In the genomic region with DNA sequence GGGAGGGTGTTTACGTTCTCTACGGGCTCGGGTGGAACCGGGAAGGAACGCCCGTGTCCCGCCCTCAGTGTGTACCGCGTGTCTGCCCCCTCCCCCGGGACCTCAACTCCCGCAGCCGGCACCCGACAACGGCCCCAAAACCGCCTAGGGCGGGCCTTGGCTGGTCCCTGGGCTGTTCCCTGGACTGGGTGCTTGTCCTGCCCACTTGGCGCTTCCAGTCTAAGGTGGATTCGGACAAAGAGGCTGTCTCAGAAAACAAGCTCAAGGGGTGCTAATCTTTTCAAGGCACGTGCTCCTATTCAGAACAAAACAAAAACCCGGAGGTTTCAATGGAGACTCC, we compare ENCODE assay signal across 1 cellular context.
A peak's percentile ranks its signal among the peaks of the same experiment; 100 is the strongest.
TF ChIP-seq lines count a peak whose summit lies in the region.

No MANE protein-coding gene starts in this region.

TF ChIP-seq in K562, 482 proteins besides CTCF, POLR2A, EP300 and RAD21 (continued from another document and continues in another):
- TF ChIP-seq, protein P1, sequence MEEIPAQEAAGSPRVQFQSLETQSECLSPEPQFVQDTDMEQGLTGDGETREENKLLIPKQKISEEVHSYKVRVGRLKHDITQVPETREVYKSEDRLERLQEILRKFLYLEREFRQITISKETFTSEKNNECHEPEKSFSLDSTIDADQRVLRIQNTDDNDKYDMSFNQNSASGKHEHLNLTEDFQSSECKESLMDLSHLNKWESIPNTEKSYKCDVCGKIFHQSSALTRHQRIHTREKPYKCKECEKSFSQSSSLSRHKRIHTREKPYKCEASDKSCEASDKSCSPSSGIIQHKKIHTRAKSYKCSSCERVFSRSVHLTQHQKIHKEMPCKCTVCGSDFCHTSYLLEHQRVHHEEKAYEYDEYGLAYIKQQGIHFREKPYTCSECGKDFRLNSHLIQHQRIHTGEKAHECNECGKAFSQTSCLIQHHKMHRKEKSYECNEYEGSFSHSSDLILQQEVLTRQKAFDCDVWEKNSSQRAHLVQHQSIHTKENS (CRISPR knock-in tag; IDR thresholded peaks at IDR 0.05): no peak
- TF ChIP-seq CBX3 (IDR thresholded peaks at IDR 0.05; ENCODE audit: borderline replicate concordance in 1 of 2, low read length in 2 of 2): peak in 1 of 2 experiments; percentile 92; a peak in 2 of 3 replicates
- no peak for TF ChIP-seq STAT5A (IDR thresholded peaks at IDR 0.05; ENCODE audit: borderline replicate concordance, low read length)
- no peak for TF ChIP-seq ETV6 (IDR thresholded peaks at IDR 0.05; ENCODE audit: borderline replicate concordance in 1 of 2, low read depth in 2 of 2, low read length in 1 of 2)
- no peak for TF ChIP-seq ETV6 (CRISPR knock-in tag; IDR thresholded peaks at IDR 0.05; ENCODE audit: borderline replicate concordance)
- no peak for TF ChIP-seq KLF6 (CRISPR knock-in tag; IDR thresholded peaks at IDR 0.05; ENCODE audit: borderline replicate concordance)
- TF ChIP-seq, protein P2, sequence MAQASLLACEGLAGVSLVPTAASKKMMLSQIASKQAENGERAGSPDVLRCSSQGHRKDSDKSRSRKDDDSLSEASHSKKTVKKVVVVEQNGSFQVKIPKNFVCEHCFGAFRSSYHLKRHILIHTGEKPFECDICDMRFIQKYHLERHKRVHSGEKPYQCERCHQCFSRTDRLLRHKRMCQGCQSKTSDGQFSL (CRISPR knock-in tag; IDR thresholded peaks at IDR 0.05): peak; percentile 86
- TF ChIP-seq, protein P2 (tag; IDR thresholded peaks at IDR 0.05): no peak; a peak in 1 of 4 replicates
- TF ChIP-seq, protein P3, sequence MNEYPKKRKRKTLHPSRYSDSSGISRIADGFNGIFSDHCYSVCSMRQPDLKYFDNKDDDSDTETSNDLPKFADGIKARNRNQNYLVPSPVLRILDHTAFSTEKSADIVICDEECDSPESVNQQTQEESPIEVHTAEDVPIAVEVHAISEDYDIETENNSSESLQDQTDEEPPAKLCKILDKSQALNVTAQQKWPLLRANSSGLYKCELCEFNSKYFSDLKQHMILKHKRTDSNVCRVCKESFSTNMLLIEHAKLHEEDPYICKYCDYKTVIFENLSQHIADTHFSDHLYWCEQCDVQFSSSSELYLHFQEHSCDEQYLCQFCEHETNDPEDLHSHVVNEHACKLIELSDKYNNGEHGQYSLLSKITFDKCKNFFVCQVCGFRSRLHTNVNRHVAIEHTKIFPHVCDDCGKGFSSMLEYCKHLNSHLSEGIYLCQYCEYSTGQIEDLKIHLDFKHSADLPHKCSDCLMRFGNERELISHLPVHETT (CRISPR knock-in tag; conservative IDR thresholded peaks at IDR 0.05 in 1 of 2, IDR thresholded peaks at IDR 0.05 in 1 of 2): peak in 1 of 2 experiments; percentile 59; a peak in 1 of 4 replicates
- TF ChIP-seq NFYB (IDR thresholded peaks at IDR 0.05; ENCODE audit: extremely low read depth, insufficient read length): no peak
- no peak for TF ChIP-seq NONO (IDR thresholded peaks at IDR 0.05; ENCODE audit: low read depth in 2 of 2, low read length in 1 of 2)
- TF ChIP-seq ZNF197 (CRISPR knock-in tag; IDR thresholded peaks at IDR 0.05; ENCODE audit: low read depth): 0 out of 2 replicates have a peak, but pooled peaks have one; percentile 9
- TF ChIP-seq ELF1 (tag; IDR thresholded peaks at IDR 0.05): peak; percentile 15; the same call in 1 of the 2 replicates
- TF ChIP-seq, protein P4, sequence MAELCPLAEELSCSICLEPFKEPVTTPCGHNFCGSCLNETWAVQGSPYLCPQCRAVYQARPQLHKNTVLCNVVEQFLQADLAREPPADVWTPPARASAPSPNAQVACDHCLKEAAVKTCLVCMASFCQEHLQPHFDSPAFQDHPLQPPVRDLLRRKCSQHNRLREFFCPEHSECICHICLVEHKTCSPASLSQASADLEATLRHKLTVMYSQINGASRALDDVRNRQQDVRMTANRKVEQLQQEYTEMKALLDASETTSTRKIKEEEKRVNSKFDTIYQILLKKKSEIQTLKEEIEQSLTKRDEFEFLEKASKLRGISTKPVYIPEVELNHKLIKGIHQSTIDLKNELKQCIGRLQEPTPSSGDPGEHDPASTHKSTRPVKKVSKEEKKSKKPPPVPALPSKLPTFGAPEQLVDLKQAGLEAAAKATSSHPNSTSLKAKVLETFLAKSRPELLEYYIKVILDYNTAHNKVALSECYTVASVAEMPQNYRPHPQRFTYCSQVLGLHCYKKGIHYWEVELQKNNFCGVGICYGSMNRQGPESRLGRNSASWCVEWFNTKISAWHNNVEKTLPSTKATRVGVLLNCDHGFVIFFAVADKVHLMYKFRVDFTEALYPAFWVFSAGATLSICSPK (IDR thresholded peaks at IDR 0.05; ENCODE audit: borderline replicate concordance): no peak
- TF ChIP-seq TRIM24 (IDR thresholded peaks at IDR 0.05): peak; percentile 64 to 82; a peak in 3 of 4 replicates
- TF ChIP-seq FUS (optimal IDR thresholded peaks at IDR 0.05; ENCODE audit: low read depth, low read length): no peak
- no peak for TF ChIP-seq ZFP30 (CRISPR knock-in tag; IDR thresholded peaks at IDR 0.05; ENCODE audit: borderline replicate concordance)
- TF ChIP-seq L3MBTL2 (IDR thresholded peaks at IDR 0.05): peak; percentile 28; the same call in 1 of the 2 replicates
- TF ChIP-seq SRSF1 (IDR thresholded peaks at IDR 0.05; ENCODE audit: low read depth, low read length): no peak
- no peak for TF ChIP-seq GATA2 (CRISPR knock-in tag; IDR thresholded peaks at IDR 0.05)
- no peak for TF ChIP-seq ZFP1 (CRISPR knock-in tag; IDR thresholded peaks at IDR 0.05)
- no peak for TF ChIP-seq TBL1XR1 (IDR thresholded peaks at IDR 0.05; ENCODE audit: low read length in 2 of 2)
- no peak for TF ChIP-seq EWSR1 (IDR thresholded peaks at IDR 0.05; ENCODE audit: borderline replicate concordance, low read depth, partially characterized antibody)
- TF ChIP-seq, protein P5, sequence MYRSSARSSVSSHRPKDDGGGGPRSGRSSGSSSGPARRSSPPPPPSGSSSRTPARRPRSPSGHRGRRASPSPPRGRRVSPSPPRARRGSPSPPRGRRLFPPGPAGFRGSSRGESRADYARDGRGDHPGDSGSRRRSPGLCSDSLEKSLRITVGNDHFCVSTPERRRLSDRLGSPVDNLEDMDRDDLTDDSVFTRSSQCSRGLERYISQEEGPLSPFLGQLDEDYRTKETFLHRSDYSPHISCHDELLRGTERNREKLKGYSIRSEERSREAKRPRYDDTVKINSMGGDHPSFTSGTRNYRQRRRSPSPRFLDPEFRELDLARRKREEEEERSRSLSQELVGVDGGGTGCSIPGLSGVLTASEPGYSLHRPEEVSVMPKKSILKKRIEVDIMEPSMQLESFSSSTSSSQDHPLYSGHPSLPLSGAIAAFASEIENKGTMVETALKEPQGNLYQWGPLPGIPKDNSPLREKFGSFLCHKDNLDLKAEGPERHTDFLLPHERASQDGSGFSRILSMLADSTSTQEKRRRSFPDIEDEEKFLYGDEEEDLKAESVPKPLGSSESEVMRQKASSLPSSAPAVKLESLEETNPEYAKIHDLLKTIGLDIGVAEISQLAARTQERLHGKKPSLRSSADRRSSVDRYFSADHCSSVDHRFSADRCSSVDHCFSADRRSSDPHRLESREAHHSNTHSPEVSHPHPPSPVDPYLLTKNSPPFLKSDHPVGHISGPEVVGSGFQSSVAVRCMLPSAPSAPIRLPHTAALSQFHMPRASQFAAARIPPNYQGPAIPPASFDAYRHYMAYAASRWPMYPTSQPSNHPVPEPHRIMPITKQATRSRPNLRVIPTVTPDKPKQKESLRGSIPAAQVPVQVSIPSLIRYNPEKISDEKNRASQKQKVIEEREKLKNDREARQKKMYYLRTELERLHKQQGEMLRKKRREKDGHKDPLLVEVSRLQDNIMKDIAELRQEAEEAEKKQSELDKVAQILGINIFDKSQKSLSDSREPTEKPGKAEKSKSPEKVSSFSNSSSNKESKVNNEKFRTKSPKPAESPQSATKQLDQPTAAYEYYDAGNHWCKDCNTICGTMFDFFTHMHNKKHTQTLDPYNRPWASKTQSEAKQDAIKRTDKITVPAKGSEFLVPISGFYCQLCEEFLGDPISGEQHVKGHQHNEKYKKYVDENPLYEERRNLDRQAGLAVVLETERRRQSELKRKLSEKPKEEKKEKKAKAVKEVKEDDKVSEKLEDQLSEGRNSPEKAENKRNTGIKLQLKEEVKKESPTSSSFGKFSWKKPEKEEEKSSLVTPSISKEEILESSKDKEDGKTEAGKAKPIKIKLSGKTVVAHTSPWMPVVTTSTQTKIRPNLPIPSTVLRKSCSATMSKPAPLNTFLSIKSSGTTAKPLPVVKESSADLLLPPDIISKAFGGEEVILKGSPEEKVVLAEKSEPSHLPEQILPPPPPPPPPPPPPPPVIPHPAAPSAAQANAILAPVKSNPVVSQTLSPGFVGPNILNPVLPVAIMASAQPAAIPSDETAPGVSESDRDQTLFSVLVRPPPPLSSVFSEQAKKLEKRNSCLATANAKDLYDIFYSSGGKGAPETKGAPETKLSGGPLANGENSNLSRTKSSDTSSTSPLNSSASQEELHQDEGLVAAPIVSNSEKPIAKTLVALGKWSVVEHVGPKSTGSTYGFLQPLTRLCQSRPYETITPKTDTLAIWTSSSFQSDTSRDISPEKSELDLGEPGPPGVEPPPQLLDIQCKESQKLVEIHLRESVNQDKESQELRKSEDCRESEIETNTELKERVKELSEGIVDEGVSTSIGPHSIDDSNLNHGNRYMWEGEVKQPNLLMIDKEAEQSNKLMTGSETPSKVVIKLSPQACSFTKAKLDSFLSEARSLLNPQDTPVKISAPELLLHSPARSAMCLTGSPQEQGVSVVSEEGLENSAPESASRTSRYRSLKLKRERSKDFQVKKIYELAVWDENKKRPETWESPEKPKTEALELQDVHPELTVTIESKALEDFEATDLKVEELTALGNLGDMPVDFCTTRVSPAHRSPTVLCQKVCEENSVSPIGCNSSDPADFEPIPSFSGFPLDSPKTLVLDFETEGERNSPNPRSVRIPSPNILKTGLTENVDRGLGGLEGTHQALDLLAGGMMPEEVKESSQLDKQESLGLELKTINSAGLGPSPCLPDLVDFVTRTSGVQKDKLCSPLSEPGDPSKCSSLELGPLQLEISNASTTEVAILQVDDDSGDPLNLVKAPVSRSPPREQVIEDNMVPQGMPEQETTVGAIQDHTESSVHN (IDR thresholded peaks at IDR 0.05; ENCODE audit: borderline replicate concordance in 1 of 2, low read depth in 1 of 2): no peak
- TF ChIP-seq, protein P6, sequence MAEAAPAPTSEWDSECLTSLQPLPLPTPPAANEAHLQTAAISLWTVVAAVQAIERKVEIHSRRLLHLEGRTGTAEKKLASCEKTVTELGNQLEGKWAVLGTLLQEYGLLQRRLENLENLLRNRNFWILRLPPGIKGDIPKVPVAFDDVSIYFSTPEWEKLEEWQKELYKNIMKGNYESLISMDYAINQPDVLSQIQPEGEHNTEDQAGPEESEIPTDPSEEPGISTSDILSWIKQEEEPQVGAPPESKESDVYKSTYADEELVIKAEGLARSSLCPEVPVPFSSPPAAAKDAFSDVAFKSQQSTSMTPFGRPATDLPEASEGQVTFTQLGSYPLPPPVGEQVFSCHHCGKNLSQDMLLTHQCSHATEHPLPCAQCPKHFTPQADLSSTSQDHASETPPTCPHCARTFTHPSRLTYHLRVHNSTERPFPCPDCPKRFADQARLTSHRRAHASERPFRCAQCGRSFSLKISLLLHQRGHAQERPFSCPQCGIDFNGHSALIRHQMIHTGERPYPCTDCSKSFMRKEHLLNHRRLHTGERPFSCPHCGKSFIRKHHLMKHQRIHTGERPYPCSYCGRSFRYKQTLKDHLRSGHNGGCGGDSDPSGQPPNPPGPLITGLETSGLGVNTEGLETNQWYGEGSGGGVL (CRISPR knock-in tag; IDR thresholded peaks at IDR 0.05): no peak
- 0 out of 2 replicates have a peak, but pooled peaks have one; percentile 0 for TF ChIP-seq RNF2 (IDR thresholded peaks at IDR 0.05)
- TF ChIP-seq NCOR1 (IDR thresholded peaks at IDR 0.05): 0 out of 2 replicates have a peak, but pooled peaks have one; percentile 8
- TF ChIP-seq MED1 (CRISPR knock-in tag; IDR thresholded peaks at IDR 0.05; ENCODE audit: borderline replicate concordance): no peak
- no peak for TF ChIP-seq TSC22D4 (tag; IDR thresholded peaks at IDR 0.05)
- TF ChIP-seq SLC30A9 (CRISPR knock-in tag; IDR thresholded peaks at IDR 0.05): no peak
- TF ChIP-seq CC2D1A (IDR thresholded peaks at IDR 0.05): no peak
- TF ChIP-seq NCOA1 (IDR thresholded peaks at IDR 0.05; ENCODE audit: low read depth): no peak
- TF ChIP-seq, protein P7, sequence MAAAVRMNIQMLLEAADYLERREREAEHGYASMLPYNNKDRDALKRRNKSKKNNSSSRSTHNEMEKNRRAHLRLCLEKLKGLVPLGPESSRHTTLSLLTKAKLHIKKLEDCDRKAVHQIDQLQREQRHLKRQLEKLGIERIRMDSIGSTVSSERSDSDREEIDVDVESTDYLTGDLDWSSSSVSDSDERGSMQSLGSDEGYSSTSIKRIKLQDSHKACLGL (CRISPR knock-in tag; IDR thresholded peaks at IDR 0.05; ENCODE audit: borderline replicate concordance, poor library complexity, severe bottlenecking): no peak
- TF ChIP-seq HNRNPUL1 (IDR thresholded peaks at IDR 0.05; ENCODE audit: low read length): no peak
- no peak for TF ChIP-seq POLR2B (IDR thresholded peaks at IDR 0.05; ENCODE audit: low read depth, partially characterized antibody)
- TF ChIP-seq, protein P8, sequence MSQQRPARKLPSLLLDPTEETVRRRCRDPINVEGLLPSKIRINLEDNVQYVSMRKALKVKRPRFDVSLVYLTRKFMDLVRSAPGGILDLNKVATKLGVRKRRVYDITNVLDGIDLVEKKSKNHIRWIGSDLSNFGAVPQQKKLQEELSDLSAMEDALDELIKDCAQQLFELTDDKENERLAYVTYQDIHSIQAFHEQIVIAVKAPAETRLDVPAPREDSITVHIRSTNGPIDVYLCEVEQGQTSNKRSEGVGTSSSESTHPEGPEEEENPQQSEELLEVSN (IDR thresholded peaks at IDR 0.05; ENCODE audit: borderline replicate concordance in 1 of 2, extremely low read depth in 1 of 2, insufficient read depth in 1 of 2, insufficient read length in 1 of 2, low read depth in 1 of 2, low read length in 1 of 2, poor library complexity in 1 of 2, severe bottlenecking in 1 of 2): peak in 1 of 2 experiments; percentile 63
- TF ChIP-seq, protein P9, sequence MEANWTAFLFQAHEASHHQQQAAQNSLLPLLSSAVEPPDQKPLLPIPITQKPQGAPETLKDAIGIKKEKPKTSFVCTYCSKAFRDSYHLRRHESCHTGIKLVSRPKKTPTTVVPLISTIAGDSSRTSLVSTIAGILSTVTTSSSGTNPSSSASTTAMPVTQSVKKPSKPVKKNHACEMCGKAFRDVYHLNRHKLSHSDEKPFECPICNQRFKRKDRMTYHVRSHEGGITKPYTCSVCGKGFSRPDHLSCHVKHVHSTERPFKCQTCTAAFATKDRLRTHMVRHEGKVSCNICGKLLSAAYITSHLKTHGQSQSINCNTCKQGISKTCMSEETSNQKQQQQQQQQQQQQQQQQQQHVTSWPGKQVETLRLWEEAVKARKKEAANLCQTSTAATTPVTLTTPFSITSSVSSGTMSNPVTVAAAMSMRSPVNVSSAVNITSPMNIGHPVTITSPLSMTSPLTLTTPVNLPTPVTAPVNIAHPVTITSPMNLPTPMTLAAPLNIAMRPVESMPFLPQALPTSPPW (CRISPR knock-in tag; IDR thresholded peaks at IDR 0.05): peak; percentile 86
- no peak for TF ChIP-seq DNMT1 (IDR thresholded peaks at IDR 0.05)
- TF ChIP-seq CSDE1 (IDR thresholded peaks at IDR 0.05): no peak
- TF ChIP-seq ZNF696 (CRISPR knock-in tag; conservative IDR thresholded peaks at IDR 0.05): no peak; the same call in 1 of the 2 replicates
- TF ChIP-seq, protein P10, sequence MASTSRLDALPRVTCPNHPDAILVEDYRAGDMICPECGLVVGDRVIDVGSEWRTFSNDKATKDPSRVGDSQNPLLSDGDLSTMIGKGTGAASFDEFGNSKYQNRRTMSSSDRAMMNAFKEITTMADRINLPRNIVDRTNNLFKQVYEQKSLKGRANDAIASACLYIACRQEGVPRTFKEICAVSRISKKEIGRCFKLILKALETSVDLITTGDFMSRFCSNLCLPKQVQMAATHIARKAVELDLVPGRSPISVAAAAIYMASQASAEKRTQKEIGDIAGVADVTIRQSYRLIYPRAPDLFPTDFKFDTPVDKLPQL (IDR thresholded peaks at IDR 0.05; ENCODE audit: extremely low read depth, insufficient read length): no peak
